ENCODE assay signal across 13 cellular contexts in the genomic region with DNA sequence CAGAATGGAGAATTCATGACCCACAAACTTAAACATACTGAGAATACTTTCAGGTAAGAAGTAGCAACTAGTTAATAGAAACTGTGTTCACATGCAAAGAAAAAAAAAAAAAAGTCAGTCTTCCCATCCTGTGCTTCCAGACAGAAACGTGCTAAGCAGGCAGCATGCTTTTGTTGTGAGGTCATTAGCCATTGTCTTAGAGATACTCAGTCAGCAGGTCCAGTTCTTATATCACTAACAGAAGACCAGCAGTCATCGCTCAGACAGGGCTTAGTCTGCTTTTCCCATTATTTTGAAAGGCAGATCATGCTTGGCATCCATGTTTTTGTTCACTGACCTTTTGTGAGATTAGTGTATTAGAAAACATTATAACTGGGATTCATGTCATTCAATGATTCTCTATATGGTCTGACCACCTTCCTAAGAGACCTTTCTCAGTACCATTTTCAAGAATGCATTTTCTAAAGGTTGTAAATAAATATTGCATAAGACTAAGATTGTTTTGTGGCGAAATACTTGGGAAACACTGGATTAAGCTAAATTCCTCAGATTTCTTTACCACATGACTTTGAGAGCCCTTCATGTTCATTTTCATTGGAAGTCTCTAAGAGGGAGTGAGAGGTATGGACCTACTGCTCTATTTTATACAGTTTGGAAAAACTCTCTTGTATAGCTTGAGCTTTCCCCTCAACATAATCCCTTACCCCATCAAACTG. TPM values are rescaled to one million over a fixed set of nuclear protein-coding genes. Genes with fewer than 3 reads are reported as not detected.
DNase-seq lines count a peak whose midpoint lies in the region; ATAC-seq and TF ChIP-seq lines count a peak whose summit lies in the region.
"Had no signal": no experiment of that assay in that cellular context is flagged by ENCODE, and none has a peak within 500 bp of the region (broad histone marks: within the 10 kb centered on the region; RNA-seq: fewer than 3 reads in every experiment).

No MANE protein-coding gene starts in this region.

- in situ Hi-C loops in IMR-90 (cut with MboI; ENCODE audit: low sequenced_read_pairs) = no loop called here

- POLR2A ChIA-PET in AG04450 (lab: Yijun Ruan, JAX) = no interaction called here
- POLR2A ChIA-PET in IMR-90 (lab: Charles Lee; ENCODE audit: unreplicated experiment) = interaction anchor here (0.7 kb wide), 1 partner anchor 155 kb away, joined by 5 read pairs; no protein-coding TSS in a partner anchor

- DNase-seq in AG04450 (ENCODE audit: low read depth, low spot score) = peak; percentile 62
- DNase-seq in IMR-90 = peak; percentile 92
- DNase-seq in endothelial cell (ENCODE audit: low spot score) = peak; percentile 41
- DNase-seq in mesenchymal stem cell = peak; percentile 88
- DNase-seq in cerebellar cortex (ENCODE audit: low spot score) = no peak
- DNase-seq: NCI-H146; stimulated activated naive CD4-positive, alpha-beta T cell had no signal

- no peak overlapping the region for H2BK120ac ChIP-seq in IMR-90 (ENCODE audit: low read depth, low read length)
- H2BK120ac ChIP-seq in mesenchymal stem cell (ENCODE audit: low read depth, low read length) = no peak overlapping the region

- no peak overlapping the region for H3K56ac ChIP-seq in IMR-90 (ENCODE audit: extremely low read depth, insufficient read depth, low read length)

- TF ChIP-seq RAD21 in IMR-90 (IDR thresholded peaks at IDR 0.05; ENCODE audit: low read length) = no peak

- H3K4me2 ChIP-seq in IMR-90 (ENCODE audit: low read depth, low read length) (no peak overlapping the region), mesenchymal stem cell (ENCODE audit: low read length, poor library complexity, severe bottlenecking) (no peak overlapping the region)
- H3K4me2 ChIP-seq: BLaER1 treated with 17β-estradiol and CSF1 and Interleukin-3, amounts not matched to agents 10 nM and 100 nM had no signal

- H3K4me1 ChIP-seq in IMR-90 (ENCODE audit: control insufficient read depth, insufficient read depth, low read length) (peaks cover 13% of the 10 kb centered on the region), mesenchymal stem cell (ENCODE audit: control insufficient read depth, insufficient read depth, low read depth, low read length) (peaks cover 5% of the 10 kb centered on the region)
- H3K4me1 ChIP-seq: parathyroid adenoma had no signal

- H2BK15ac ChIP-seq in IMR-90 (ENCODE audit: low read depth, low read length) (no peak overlapping the region), mesenchymal stem cell (ENCODE audit: low read depth, poor library complexity, severe bottlenecking) (no peak overlapping the region)

- H3K9ac ChIP-seq in IMR-90 (ENCODE audit: low read depth, low read length) (no peak overlapping the region), mesenchymal stem cell (ENCODE audit: low read length) (peak overlapping the region; percentile 13)
- H3K9ac ChIP-seq: BLaER1 treated with 17β-estradiol and CSF1 and Interleukin-3, amounts not matched to agents 10 nM and 100 nM; parathyroid adenoma had no signal

- no peaks in the 10 kb centered on the region for H3K9me3 Mint-ChIP-seq in endothelial cell (ENCODE audit: unreplicated experiment)
- H3K9me3 Mint-ChIP-seq: activated T-helper 1 cell treated with anti-CD3 and anti-CD28 coated beads, Interleukin-12 subunit alpha, Interleukin-12 subunit beta, Interleukin-2, Interleukin-4 antibody, amounts not matched to agents 30 ng/mL and 10 ng/mL and 1 ng/mL, durations not matched to agents 14 hours and 24 hours and 36 hours had no signal

- CTCF ChIA-PET in AG04450 (lab: Charles Lee) (interaction anchor here (3.1 kb wide), 1 partner anchor 12 kb away, joined by 15 read pairs; no protein-coding TSS in a partner anchor), IMR-90 (lab: Yijun Ruan, JAX) (no interaction called here)

- H3K4me1 Mint-ChIP-seq in endothelial cell (ENCODE audit: unreplicated experiment) = peaks cover 12% of the 10 kb centered on the region

- no peak overlapping the region for H2BK20ac ChIP-seq in IMR-90 (ENCODE audit: low read depth, low read length)

- H3K4ac ChIP-seq in IMR-90 (ENCODE audit: low read depth, low read length) (no peak overlapping the region), mesenchymal stem cell (ENCODE audit: low read depth in 1 of 2, low read length in 2 of 2) (no peak overlapping the region)

- H3K36me3 ChIP-seq in IMR-90 (ENCODE audit: control insufficient read depth, insufficient read depth, low read length) (peaks cover 22% of the 10 kb centered on the region), mesenchymal stem cell (ENCODE audit: control insufficient read depth in 1 of 2, insufficient read depth in 2 of 2, low read depth in 1 of 2, low read length in 2 of 2) (peaks cover 4 to 94% of the 10 kb centered on the region in 2 experiments)

- H4K5ac ChIP-seq in IMR-90 (ENCODE audit: low read depth, low read length) = no peak overlapping the region

- peak overlapping the region; percentile 73 for H2BK5ac ChIP-seq in IMR-90 (ENCODE audit: low read depth, low read length, poor library complexity, severe bottlenecking)
- H2BK5ac ChIP-seq in mesenchymal stem cell (ENCODE audit: low read depth, low read length, poor library complexity, severe bottlenecking) = no peak overlapping the region

- WGBS in IMR-90 (ENCODE audit: extremely low coverage in 2 of 2, insufficient read length in 1 of 2), 2 experiments = no CpG with 5 or more reads among the region's 3 CpGs
- 28% methylated on average over 2 of the region's 3 CpGs for WGBS in mesenchymal stem cell

- no peak overlapping the region for H3K4me3 Mint-ChIP-seq in endothelial cell (ENCODE audit: unreplicated experiment)
- H3K4me3 Mint-ChIP-seq: activated T-helper 1 cell treated with anti-CD3 and anti-CD28 coated beads, Interleukin-12 subunit alpha, Interleukin-12 subunit beta, Interleukin-2, Interleukin-4 antibody, amounts not matched to agents 30 ng/mL and 10 ng/mL and 1 ng/mL, durations not matched to agents 14 hours and 24 hours and 36 hours had no signal

- TF ChIP-seq POLR2A in IMR-90 (IDR thresholded peaks at IDR 0.05; ENCODE audit: low read depth, low read length) = no peak

- peak overlapping the region; percentile 93 for H3K27ac Mint-ChIP-seq in endothelial cell (ENCODE audit: unreplicated experiment)
- H3K27ac Mint-ChIP-seq: activated T-helper 1 cell treated with anti-CD3 and anti-CD28 coated beads, Interleukin-12 subunit alpha, Interleukin-12 subunit beta, Interleukin-2, Interleukin-4 antibody, amounts not matched to agents 30 ng/mL and 10 ng/mL and 1 ng/mL, durations not matched to agents 14 hours and 24 hours and 36 hours had no signal

- H3K9me3 ChIP-seq in AG04450 (ENCODE audit: control insufficient read depth, insufficient read depth, low read length) = no peaks in the 10 kb centered on the region
- no peaks in the 10 kb centered on the region for H3K9me3 ChIP-seq in IMR-90 (ENCODE audit: control insufficient read depth, insufficient read depth, low read length)
- H3K9me3 ChIP-seq in mesenchymal stem cell (ENCODE audit: control insufficient read depth, low read length) = no peaks in the 10 kb centered on the region
- H3K9me3 ChIP-seq: BLaER1 treated with 17β-estradiol and CSF1 and Interleukin-3, amounts not matched to agents 10 nM and 100 nM had no signal

- H3K23ac ChIP-seq in IMR-90 (ENCODE audit: low read depth, low read length) (no peak overlapping the region), mesenchymal stem cell (ENCODE audit: low read length in 2 of 2) (no peak overlapping the region)

- H3K27ac ChIP-seq in AG04450 (ENCODE audit: low read depth, low read length) (no peak overlapping the region), IMR-90 (ENCODE audit: insufficient read depth, low read length) (no peak overlapping the region), mesenchymal stem cell (ENCODE audit: low read length, poor library complexity, severe bottlenecking) (peak overlapping the region; percentile 9)
- H3K27ac ChIP-seq: parathyroid adenoma had no signal

- H3K27me3 Mint-ChIP-seq in endothelial cell (ENCODE audit: unreplicated experiment) = peaks cover 3% of the 10 kb centered on the region

- H4K91ac ChIP-seq in IMR-90 (ENCODE audit: insufficient read depth, low read depth, low read length) (no peak overlapping the region), mesenchymal stem cell (ENCODE audit: low read length) (no peak overlapping the region)

- no peak overlapping the region for H3K4me3 ChIP-seq in AG04450 (ENCODE audit: low read depth, low read length)
- no peak overlapping the region for H3K4me3 ChIP-seq in IMR-90 (ENCODE audit: insufficient read depth, low read depth, low read length)
- no peak overlapping the region for H3K4me3 ChIP-seq in mesenchymal stem cell (ENCODE audit: insufficient read depth in 1 of 2, low read depth in 1 of 2, low read length in 2 of 2)
- H3K4me3 ChIP-seq: BLaER1 treated with 17β-estradiol and CSF1 and Interleukin-3, amounts not matched to agents 10 nM and 100 nM had no signal

- H2BK12ac ChIP-seq in mesenchymal stem cell (ENCODE audit: low read length in 2 of 2) = no peak overlapping the region

- H2AFZ ChIP-seq in IMR-90 (replicated peaks; ENCODE audit: low read length, poor library complexity) (no peak overlapping the region), mesenchymal stem cell (ENCODE audit: low read depth, low read length) (no peak overlapping the region)
- H2AFZ ChIP-seq: parathyroid adenoma had no signal

- no peak overlapping the region for H2AK9ac ChIP-seq in IMR-90 (replicated peaks; ENCODE audit: low read depth, low read length, poor library complexity)

- H3K18ac ChIP-seq in IMR-90 (ENCODE audit: low read depth, low read length) = no peak overlapping the region
- H3K18ac ChIP-seq in mesenchymal stem cell (ENCODE audit: low read depth in 1 of 2, low read length in 2 of 2) = no peak overlapping the region

- H3K27me3 ChIP-seq in AG04450 (ENCODE audit: control insufficient read depth, insufficient read depth, low read length) = no peaks in the 10 kb centered on the region
- no peaks in the 10 kb centered on the region for H3K27me3 ChIP-seq in IMR-90 (ENCODE audit: control insufficient read depth, insufficient read depth, low read length)
- H3K27me3 ChIP-seq in mesenchymal stem cell (ENCODE audit: control insufficient read depth in 1 of 2, insufficient read depth in 1 of 2, low read length in 2 of 2) = no peaks in the 10 kb centered on the region
- H3K27me3 ChIP-seq: BLaER1 treated with 17β-estradiol and CSF1 and Interleukin-3, amounts not matched to agents 10 nM and 100 nM had no signal

- no peak for TF ChIP-seq CTCF in AG04450 (IDR thresholded peaks at IDR 0.05; ENCODE audit: low read depth, low read length)
- no peak for TF ChIP-seq CTCF in IMR-90 (conservative IDR thresholded peaks at IDR 0.05; ENCODE audit: low read depth, low read length)
- no peak for TF ChIP-seq CTCF in endothelial cell (IDR thresholded peaks at IDR 0.05; ENCODE audit: unreplicated experiment)

- H3K14ac ChIP-seq in IMR-90 (replicated peaks; ENCODE audit: low read depth, low read length) (peak overlapping the region; percentile 30; the same call in 1 of the 2 replicates), mesenchymal stem cell (ENCODE audit: low read length in 2 of 2) (no peak overlapping the region)

- intact Hi-C loops in IMR-90 (cut with micrococcal nuclease) = no loop called here

- H3K79me1 ChIP-seq in IMR-90 (ENCODE audit: low read depth in 1 of 2, low read length in 2 of 2) (peaks cover 21 to 63% of the 10 kb centered on the region in 2 experiments), mesenchymal stem cell (replicated peaks; ENCODE audit: low read length, poor library complexity, severe bottlenecking) (peaks cover 23% of the 10 kb centered on the region)

- no peak overlapping the region; a peak in 1 of 4 replicates for H4K8ac ChIP-seq in IMR-90 (ENCODE audit: low read depth in 2 of 2, low read length in 2 of 2)
- no peak overlapping the region for H4K8ac ChIP-seq in mesenchymal stem cell (ENCODE audit: low read length)

- peak; percentile 56 for ATAC-seq in IMR-90 (ENCODE audit: low read depth)
- no peak for ATAC-seq in GM18870 (IDR thresholded peaks at IDR 0.05; ENCODE audit: unreplicated experiment)
- ATAC-seq in GM21367 (IDR thresholded peaks at IDR 0.05; ENCODE audit: unreplicated experiment) = no peak
- no peak for ATAC-seq in GM19467 (IDR thresholded peaks at IDR 0.05; ENCODE audit: unreplicated experiment)

- dilution Hi-C loops in IMR-90 (cut with HindIII; ENCODE audit: low sequenced_read_pairs, unreplicated experiment) = no loop called here

- H3K9me1 ChIP-seq in IMR-90 (ENCODE audit: insufficient read depth, low read length) = peaks cover 16% of the 10 kb centered on the region

- BruUV-seq in IMR-90 (replicated peaks; lab: Mats Ljungman, UMichigan) = no TSS peak

- peaks cover 9% of the 10 kb centered on the region; the same call in 1 of the 2 replicates for H4K20me1 ChIP-seq in IMR-90 (ENCODE audit: insufficient read depth, low read length)
- H4K20me1 ChIP-seq: BLaER1 treated with 17β-estradiol and CSF1 and Interleukin-3, amounts not matched to agents 10 nM and 100 nM had no signal

- H3K36me3 Mint-ChIP-seq in endothelial cell (ENCODE audit: low read depth, unreplicated experiment) = peaks cover 22% of the 10 kb centered on the region

- H2AK5ac ChIP-seq in IMR-90 (ENCODE audit: low read depth, low read length) = no peak overlapping the region
- H2AK5ac ChIP-seq in mesenchymal stem cell (ENCODE audit: low read length, severe bottlenecking) = no peak overlapping the region

RNA-seq across cellular contexts. Expression of gene AGBL3, which starts 45.0 kb away (rescaled TPM):
- polyA plus RNA-seq in AG04450 (2011; rRNA removed) (0.32 and 0.38 TPM in 2 replicates), IMR-90 (2012; rRNA removed) (0.16 and 0.65 TPM in 2 replicates)
- 0.70 and 1.2 TPM in 2 replicates for polyA minus RNA-seq in AG04450 (2011; rRNA and poly(A)+ RNA removed)
- total RNA-seq in IMR-90 (2012; rRNA removed) (0.18 and 0.28 TPM in 2 replicates), endothelial cell (ENCODE audit: unreplicated experiment) (3.0 TPM)
- 0.13 and 0.24 TPM in 2 replicates for polyA plus RNA-seq in IMR-90 (2012; cell fraction: cytosol; rRNA removed)
- 0.08 and 0.55 TPM in 2 replicates for polyA plus RNA-seq in IMR-90 (2012; cell fraction: nucleus; rRNA removed; ENCODE audit: low replicate concordance)
- 0.51 TPM for polyA plus RNA-seq in mesenchymal stem cell (2013, experiment 1 of 2)
- polyA plus RNA-seq in mesenchymal stem cell (2013, experiment 2 of 2) = 0.41 TPM
